In the genomic region with DNA sequence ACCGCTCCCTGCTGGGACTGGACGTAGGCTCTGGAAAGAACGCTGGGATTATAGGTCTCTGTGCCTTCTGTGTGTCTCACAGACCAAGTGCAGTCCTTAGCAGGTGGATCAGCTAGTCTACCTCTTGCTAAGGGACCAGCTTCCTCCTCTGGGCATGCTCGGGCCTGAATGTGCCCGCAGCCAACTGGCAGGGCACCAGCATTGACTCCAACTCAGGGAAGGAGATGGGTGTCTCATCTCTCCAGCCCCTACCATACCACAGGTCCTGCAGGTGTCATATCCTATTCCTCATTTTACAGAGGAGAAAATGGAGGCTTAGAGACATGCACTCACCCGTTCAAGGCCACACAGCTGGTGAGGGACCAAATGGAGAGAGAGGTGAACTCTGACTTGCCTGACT, we compare ENCODE assay signal across 22 cellular contexts.
DNase-seq lines count a peak whose midpoint lies in the region; ATAC-seq and TF ChIP-seq lines count a peak whose summit lies in the region.
"Had no signal": no experiment of that assay in that cellular context is flagged by ENCODE, and none has a peak within 500 bp of the region (broad histone marks: within the 10 kb centered on the region; RNA-seq: fewer than 3 reads in every experiment).

No MANE protein-coding gene starts in this region.

- DNase-seq in DMS153 (lab: John Stamatoyannopoulos, UW) (peak; percentile 32), DMS153 treated with DMSO at 0.1 percent for 48 hours (lab: John Stamatoyannopoulos, UW; ENCODE audit: unreplicated experiment) (no peak), NCI-H2171 (lab: John Stamatoyannopoulos, UW) (peak; percentile 14), RWPE2 (ENCODE audit: low spot score) (peak; percentile 86), foreskin keratinocyte (peak; percentile 82 to 89), foreskin fibroblast (no peak), T-helper 17 cell (no peak)
- no peak for DNase-seq in activated T-cell treated with anti-CD3 and anti-CD28 coated beads, Interleukin-2, amount 50 U/mL, for 1 hour
- DNase-seq: 8988T; CD4-positive, alpha-beta memory T cell; EL; GF-D8; HCEC 1CT; Kasumi-1; MG63; NCI-H1048; NCI-H1436 treated with DMSO at 0.1 percent for 48 hours; NCI-H1930; NCI-H774; Right ventricle myocardium superior had no signal

- no peaks in the 10 kb centered on the region for H3K9me3 ChIP-seq in RWPE2 (ENCODE audit: severe bottlenecking)
- H3K9me3 ChIP-seq in T-helper 17 cell (ENCODE audit: control insufficient read depth, low read length, poor library complexity, severe bottlenecking) = no peaks in the 10 kb centered on the region
- H3K9me3 ChIP-seq: BLaER1 treated with 17β-estradiol and CSF1 and Interleukin-3, amounts not matched to agents 10 nM and 100 nM; MG63 had no signal

- H3K36me3 Mint-ChIP-seq in T-helper 17 cell (ENCODE audit: low read depth) = peaks cover 4% of the 10 kb centered on the region
- H3K36me3 Mint-ChIP-seq: CD4-positive, alpha-beta memory T cell had no signal

- H3K36me3 ChIP-seq in RWPE2 (ENCODE audit: low read depth) = no peaks in the 10 kb centered on the region
- H3K36me3 ChIP-seq: BLaER1 treated with 17β-estradiol and CSF1 and Interleukin-3, amounts not matched to agents 10 nM and 100 nM; MG63 had no signal

- H3K27ac ChIP-seq in RWPE2 (ENCODE audit: poor library complexity, severe bottlenecking) (no peak overlapping the region), foreskin keratinocyte (no peak overlapping the region)
- H3K27ac ChIP-seq: BLaER1 treated with 17β-estradiol and CSF1 and Interleukin-3, amounts not matched to agents 10 nM and 100 nM had no signal

- no peak overlapping the region for H3K27ac Mint-ChIP-seq in T-helper 17 cell
- H3K27ac Mint-ChIP-seq: CD4-positive, alpha-beta memory T cell; GM23338 had no signal

- TF ChIP-seq CTCF in RWPE2 (IDR thresholded peaks at IDR 0.05; ENCODE audit: poor library complexity, severe bottlenecking) = no peak
- TF ChIP-seq CTCF in foreskin keratinocyte (conservative IDR thresholded peaks at IDR 0.05) = no peak
- TF ChIP-seq CTCF in foreskin fibroblast (IDR thresholded peaks at IDR 0.05; ENCODE audit: low read depth, low read length) = no peak

- H3K27me3 ChIP-seq in RWPE2 (ENCODE audit: insufficient read depth, poor library complexity, severe bottlenecking) = no peaks in the 10 kb centered on the region
- no peaks in the 10 kb centered on the region for H3K27me3 ChIP-seq in foreskin keratinocyte
- H3K27me3 ChIP-seq: BLaER1 treated with 17β-estradiol and CSF1 and Interleukin-3, amounts not matched to agents 10 nM and 100 nM; MG63 had no signal

- no peaks in the 10 kb centered on the region for H3K4me1 Mint-ChIP-seq in T-helper 17 cell
- H3K4me1 Mint-ChIP-seq: CD4-positive, alpha-beta memory T cell had no signal

- H3K4me1 ChIP-seq in RWPE2 (ENCODE audit: insufficient read depth, poor library complexity, severe bottlenecking) = peaks cover 27% of the 10 kb centered on the region
- peaks cover 9% of the 10 kb centered on the region for H3K4me1 ChIP-seq in foreskin keratinocyte
- H3K4me1 ChIP-seq: BLaER1 treated with 17β-estradiol and CSF1 and Interleukin-3, amounts not matched to agents 10 nM and 100 nM had no signal

- H3K4me3 Mint-ChIP-seq in T-helper 17 cell = no peak overlapping the region
- H3K4me3 Mint-ChIP-seq: CD4-positive, alpha-beta memory T cell; GM23338 had no signal

- H3K4me3 ChIP-seq in RWPE2 (ENCODE audit: severe bottlenecking) (no peak overlapping the region), foreskin fibroblast (ENCODE audit: low read depth in 1 of 2, low read length in 2 of 2) (no peak overlapping the region)
- H3K4me3 ChIP-seq: BLaER1 treated with 17β-estradiol and CSF1 and Interleukin-3, amounts not matched to agents 10 nM and 100 nM; GM23338; MG63 had no signal

- peaks cover 39% of the 10 kb centered on the region for H3K27me3 Mint-ChIP-seq in T-helper 17 cell

- ATAC-seq in RWPE2 (ENCODE audit: low read depth) = peak; percentile 92
- ATAC-seq in foreskin keratinocyte = peak; percentile 85
- ATAC-seq in T-helper 17 cell = no peak
- ATAC-seq: GM23338 had no signal

Comparison
In these comparisons a context has a peak if more than half of its experiments do, and no peak if none do; other contexts are left out.
1. DNase-seq: peak in DMS153 (single experiment), NCI-H2171 (single experiment), RWPE2 (single experiment) and foreskin keratinocyte (2 of 2); none in DMS153 treated with DMSO at 0.1 percent for 48 hours (single experiment), foreskin fibroblast (0 of 2), activated T-cell treated with anti-CD3 and anti-CD28 coated beads, Interleukin-2, amount 50 U/mL, for 1 hour (single experiment) and T-helper 17 cell (0 of 3).